Comparison of ENCODE assay signal across 22 cellular contexts in genomic region chr1:29675481-29676263, GRCh38.
DNase-seq lines count a peak whose midpoint lies in the region; ATAC-seq and TF ChIP-seq lines count a peak whose summit lies in the region.
"Had no signal": no experiment of that assay in that cellular context is flagged by ENCODE, and none has a peak within 500 bp of the region (broad histone marks: within the 10 kb centered on the region; RNA-seq: fewer than 3 reads in every experiment).

No MANE protein-coding gene starts in this region.

- H3K27me3 ChIP-seq in IMR-90 (ENCODE audit: control insufficient read depth, insufficient read depth, low read length) = no peaks in the 10 kb centered on the region
- no peaks in the 10 kb centered on the region for H3K27me3 ChIP-seq in adrenal gland
- H3K27me3 ChIP-seq in right atrium auricular region = no peaks in the 10 kb centered on the region
- H3K27me3 ChIP-seq in parathyroid adenoma (ENCODE audit: control insufficient read depth, insufficient read depth, low read length) = no peaks in the 10 kb centered on the region
- H3K27me3 ChIP-seq: Peyer's patch, uterus had no signal

- DNase-seq in IMR-90 = no peak
- DNase-seq in adrenal gland = peak in 4 of 7 donors; percentile 22 to 63 (median 37)
- DNase-seq in right atrium auricular region (ENCODE audit: low spot score) = peak; percentile 34
- DNase-seq in COLO668 (lab: John Stamatoyannopoulos, UW; ENCODE audit: unreplicated experiment) = no peak
- no peak for DNase-seq in CD14-positive monocyte (ENCODE audit: low spot score)
- no peak for DNase-seq in NCI-H226
- DNase-seq: activated CD4-positive, CD25-positive, alpha-beta regulatory T cell treated with anti-CD3 and anti-CD28 coated beads, Interleukin-2, amount 50 U/mL, for 72 hours; activated T-cell treated with anti-CD3 and anti-CD28 coated beads, Interleukin-2, amount 50 U/mL, for 72 hours; amygdala; CD4-positive, alpha-beta T cell; effector CD4-positive, alpha-beta T cell; foreskin melanocyte; GF-D8; NCI-H1417 treated with DMSO at 0.1 percent for 48 hours; NCI-H510A; stimulated activated CD4-positive, alpha-beta T cell treated with anti-CD3 and anti-CD28 coated beads, Interleukin-4, amount 100 ng/mL, for 1 hour; uterus had no signal

- TF ChIP-seq RAD21 in IMR-90 (IDR thresholded peaks at IDR 0.05; ENCODE audit: low read length) = no peak

- no peaks in the 10 kb centered on the region for H3K9me1 ChIP-seq in IMR-90 (ENCODE audit: insufficient read depth, low read length)

- no peak overlapping the region for H3K4ac ChIP-seq in IMR-90 (ENCODE audit: low read depth, low read length)

- H3K27me3 Mint-ChIP-seq in CD14-positive monocyte (ENCODE audit: low read depth in 3 of 3) = peaks cover 0 to 6% (median 4%) of the 10 kb centered on the region in 3 donors
- H3K27me3 Mint-ChIP-seq: CD4-positive, alpha-beta T cell; IgD-negative memory B cell had no signal

- no peak overlapping the region for H3K14ac ChIP-seq in IMR-90 (replicated peaks; ENCODE audit: low read depth, low read length)

- dilution Hi-C loops in IMR-90 (cut with HindIII; ENCODE audit: low sequenced_read_pairs, unreplicated experiment) = no loop called here

- H2AFZ ChIP-seq in IMR-90 (replicated peaks; ENCODE audit: low read length, poor library complexity) (peak overlapping the region; percentile 62), parathyroid adenoma (no peak overlapping the region)

- no peak overlapping the region for H3K27ac Mint-ChIP-seq in CD14-positive monocyte
- H3K27ac Mint-ChIP-seq: activated T-cell treated with anti-CD3 and anti-CD28 coated beads, Interleukin-2, amount 50 U/mL, for 72 hours; CD4-positive, alpha-beta T cell; IgD-negative memory B cell; stimulated activated effector memory CD8-positive, alpha-beta T cell treated with anti-CD3 and anti-CD28 coated beads, Interleukin-12 subunit alpha, Interleukin-12 subunit beta, amount 100 ng/mL, for 72 hours; T-helper 1 cell treated with Interleukin-12 subunit alpha and Interleukin-12 subunit beta and Interleukin-4 antibody, amounts not matched to agents 30 μg/mL and 1 μg/mL, for 36 hours had no signal

- no peaks in the 10 kb centered on the region for H3K4me1 Mint-ChIP-seq in CD14-positive monocyte
- H3K4me1 Mint-ChIP-seq: IgD-negative memory B cell; stimulated activated effector memory CD8-positive, alpha-beta T cell treated with anti-CD3 and anti-CD28 coated beads, Interleukin-12 subunit alpha, Interleukin-12 subunit beta, amount 100 ng/mL, for 72 hours had no signal

- TF ChIP-seq POLR2A in IMR-90 (IDR thresholded peaks at IDR 0.05; ENCODE audit: low read depth, low read length) (no peak), adrenal gland (IDR thresholded peaks at IDR 0.05) (no peak)

- no peak for ATAC-seq in IMR-90 (ENCODE audit: low read depth)
- ATAC-seq: activated T-cell treated with anti-CD3 and anti-CD28 coated beads, Interleukin-2, amount 50 U/mL, for 72 hours; stimulated activated effector memory CD8-positive, alpha-beta T cell treated with anti-CD3 and anti-CD28 coated beads, Interleukin-12 subunit alpha, Interleukin-12 subunit beta, amount 100 ng/mL, for 72 hours had no signal

- H3K4me3 Mint-ChIP-seq in CD14-positive monocyte = no peak overlapping the region
- H3K4me3 Mint-ChIP-seq: activated T-cell treated with anti-CD3 and anti-CD28 coated beads, Interleukin-2, amount 50 U/mL, for 72 hours; CD4-positive, alpha-beta T cell; IgD-negative memory B cell; stimulated activated effector memory CD8-positive, alpha-beta T cell treated with anti-CD3 and anti-CD28 coated beads, Interleukin-12 subunit alpha, Interleukin-12 subunit beta, amount 100 ng/mL, for 72 hours; T-helper 1 cell treated with Interleukin-12 subunit alpha and Interleukin-12 subunit beta and Interleukin-4 antibody, amounts not matched to agents 30 μg/mL and 1 μg/mL, for 36 hours had no signal

- no peak overlapping the region for H2BK15ac ChIP-seq in IMR-90 (ENCODE audit: low read depth, low read length)

- H3K4me2 ChIP-seq in IMR-90 (ENCODE audit: low read depth, low read length) = no peak overlapping the region
- H3K4me2 ChIP-seq in parathyroid adenoma (ENCODE audit: low read length) = no peak overlapping the region

- no peak overlapping the region for H2AK9ac ChIP-seq in IMR-90 (replicated peaks; ENCODE audit: low read depth, low read length, poor library complexity)

- H3K18ac ChIP-seq in IMR-90 (ENCODE audit: low read depth, low read length) = no peak overlapping the region

- no peaks in the 10 kb centered on the region for H3K36me3 Mint-ChIP-seq in CD14-positive monocyte
- H3K36me3 Mint-ChIP-seq: IgD-negative memory B cell; stimulated activated effector memory CD8-positive, alpha-beta T cell treated with anti-CD3 and anti-CD28 coated beads, Interleukin-12 subunit alpha, Interleukin-12 subunit beta, amount 100 ng/mL, for 72 hours had no signal

- H2AK5ac ChIP-seq in IMR-90 (ENCODE audit: low read depth, low read length) = no peak overlapping the region

- no peak for TF ChIP-seq CTCF in IMR-90 (conservative IDR thresholded peaks at IDR 0.05; ENCODE audit: low read depth, low read length)
- no peak for TF ChIP-seq CTCF in adrenal gland (IDR thresholded peaks at IDR 0.05)
- no peak for TF ChIP-seq CTCF in right atrium auricular region (IDR thresholded peaks at IDR 0.05)
- no peak for TF ChIP-seq CTCF in parathyroid adenoma (IDR thresholded peaks at IDR 0.05)
- TF ChIP-seq CTCF in CD14-positive monocyte (IDR thresholded peaks at IDR 0.05) = no peak

- no peak overlapping the region for H3K23ac ChIP-seq in IMR-90 (ENCODE audit: low read depth, low read length)

- CTCF ChIA-PET in IMR-90 (lab: Yijun Ruan, JAX) = no interaction called here

- no peak overlapping the region for H3K4me3 ChIP-seq in IMR-90 (ENCODE audit: insufficient read depth, low read depth, low read length)
- no peak overlapping the region for H3K4me3 ChIP-seq in adrenal gland
- H3K4me3 ChIP-seq in right atrium auricular region = no peak overlapping the region
- no peak overlapping the region for H3K4me3 ChIP-seq in parathyroid adenoma (ENCODE audit: low read depth, low read length)
- H3K4me3 ChIP-seq: Peyer's patch, uterus had no signal

- H3K56ac ChIP-seq in IMR-90 (ENCODE audit: extremely low read depth, insufficient read depth, low read length) = no peak overlapping the region

- H2BK5ac ChIP-seq in IMR-90 (ENCODE audit: low read depth, low read length, poor library complexity, severe bottlenecking) = no peak overlapping the region

- no TSS peak for BruUV-seq in IMR-90 (replicated peaks; lab: Mats Ljungman, UMichigan)

- H3K27ac ChIP-seq in IMR-90 (ENCODE audit: insufficient read depth, low read length) (no peak overlapping the region), adrenal gland (no peak overlapping the region), right atrium auricular region (no peak overlapping the region), parathyroid adenoma (peak overlapping the region; percentile 86)
- H3K27ac ChIP-seq: Peyer's patch, uterus had no signal

- no peaks in the 10 kb centered on the region for H3K4me1 ChIP-seq in IMR-90 (ENCODE audit: control insufficient read depth, insufficient read depth, low read length)
- H3K4me1 ChIP-seq in adrenal gland (replicated peaks in 1 of 2) = no peaks in the 10 kb centered on the region
- peaks cover 0 to 9% of the 10 kb centered on the region in 2 donors for H3K4me1 ChIP-seq in right atrium auricular region
- peaks cover 22% of the 10 kb centered on the region for H3K4me1 ChIP-seq in parathyroid adenoma
- H3K4me1 ChIP-seq: Peyer's patch, uterus had no signal

- H3K79me1 ChIP-seq in IMR-90 (ENCODE audit: low read depth in 1 of 2, low read length in 2 of 2) = no peaks in the 10 kb centered on the region

- no peaks in the 10 kb centered on the region for H3K9me3 ChIP-seq in IMR-90 (ENCODE audit: control insufficient read depth, insufficient read depth, low read length)
- H3K9me3 ChIP-seq in adrenal gland (replicated peaks in 1 of 3) = no peaks in the 10 kb centered on the region
- H3K9me3 ChIP-seq in right atrium auricular region = no peaks in the 10 kb centered on the region
- H3K9me3 ChIP-seq in parathyroid adenoma (ENCODE audit: control insufficient read depth, low read length) = no peaks in the 10 kb centered on the region
- H3K9me3 ChIP-seq: Peyer's patch, uterus had no signal

- no peak overlapping the region for H2BK20ac ChIP-seq in IMR-90 (ENCODE audit: low read depth, low read length)

- no peak overlapping the region for H4K8ac ChIP-seq in IMR-90 (ENCODE audit: low read depth in 2 of 2, low read length in 2 of 2)

- no peak overlapping the region for H2BK120ac ChIP-seq in IMR-90 (ENCODE audit: low read depth, low read length)

- intact Hi-C loops in IMR-90 (cut with micrococcal nuclease) = no loop called here
- intact Hi-C loops in adrenal gland (cut with DNase I) = no loop called here
- intact Hi-C loops in CD14-positive monocyte (cut with micrococcal nuclease) = no loop called here

- H4K5ac ChIP-seq in IMR-90 (ENCODE audit: low read depth, low read length) = no peak overlapping the region

- WGBS in IMR-90 (ENCODE audit: extremely low coverage in 2 of 2, insufficient read length in 1 of 2), 2 experiments = 26% methylated on average over 4 of the region's 12 CpGs; no CpG with 5 or more reads in 1 of the 2 experiments
- WGBS in adrenal gland, 4 donors = 56 to 70% (median 63%) methylated on average over 12 of the region's 12 CpGs

- in situ Hi-C loops in IMR-90 (cut with MboI; ENCODE audit: low sequenced_read_pairs) = no loop called here

- H4K91ac ChIP-seq in IMR-90 (ENCODE audit: insufficient read depth, low read depth, low read length) = no peak overlapping the region

- no peaks in the 10 kb centered on the region for H3K79me2 ChIP-seq in parathyroid adenoma

- H4K20me1 ChIP-seq in IMR-90 (ENCODE audit: insufficient read depth, low read length) = no peaks in the 10 kb centered on the region

- H3K9ac ChIP-seq in IMR-90 (ENCODE audit: low read depth, low read length) (no peak overlapping the region), parathyroid adenoma (no peak overlapping the region)

- H3K36me3 ChIP-seq in IMR-90 (ENCODE audit: control insufficient read depth, insufficient read depth, low read length) = no peaks in the 10 kb centered on the region
- H3K36me3 ChIP-seq in adrenal gland (replicated peaks in 1 of 2) = no peaks in the 10 kb centered on the region
- H3K36me3 ChIP-seq in right atrium auricular region = no peaks in the 10 kb centered on the region
- no peaks in the 10 kb centered on the region for H3K36me3 ChIP-seq in parathyroid adenoma (ENCODE audit: control insufficient read depth, insufficient read depth, low read length)
- H3K36me3 ChIP-seq: Peyer's patch, uterus had no signal

- POLR2A ChIA-PET in IMR-90 (lab: Charles Lee; ENCODE audit: unreplicated experiment) = no interaction called here

- peaks cover 0 to 3% (median 0%) of the 10 kb centered on the region in 7 donors for H3K9me3 Mint-ChIP-seq in CD14-positive monocyte
- H3K9me3 Mint-ChIP-seq: activated T-cell treated with anti-CD3 and anti-CD28 coated beads, Interleukin-2, amount 50 U/mL, for 72 hours; CD4-positive, alpha-beta T cell; IgD-negative memory B cell; stimulated activated effector memory CD8-positive, alpha-beta T cell treated with anti-CD3 and anti-CD28 coated beads, Interleukin-12 subunit alpha, Interleukin-12 subunit beta, amount 100 ng/mL, for 72 hours; T-helper 1 cell treated with Interleukin-12 subunit alpha and Interleukin-12 subunit beta and Interleukin-4 antibody, amounts not matched to agents 30 μg/mL and 1 μg/mL, for 36 hours had no signal

TF ChIP-seq in IMR-90, 13 proteins besides CTCF, POLR2A, EP300 and RAD21 (continues in another document):
- TF ChIP-seq NFE2L2 (IDR thresholded peaks at IDR 0.05; ENCODE audit: low read depth, low read length) = peak; percentile 58

Comparison
In these comparisons a context has a peak if more than half of its experiments do, and no peak if none do; other contexts are left out.
1. DNase-seq: peak in adrenal gland (4 of 7) and right atrium auricular region (single experiment); none in IMR-90 (single experiment), COLO668 (single experiment), CD14-positive monocyte (single experiment) and NCI-H226 (single experiment).